In the genomic region with DNA sequence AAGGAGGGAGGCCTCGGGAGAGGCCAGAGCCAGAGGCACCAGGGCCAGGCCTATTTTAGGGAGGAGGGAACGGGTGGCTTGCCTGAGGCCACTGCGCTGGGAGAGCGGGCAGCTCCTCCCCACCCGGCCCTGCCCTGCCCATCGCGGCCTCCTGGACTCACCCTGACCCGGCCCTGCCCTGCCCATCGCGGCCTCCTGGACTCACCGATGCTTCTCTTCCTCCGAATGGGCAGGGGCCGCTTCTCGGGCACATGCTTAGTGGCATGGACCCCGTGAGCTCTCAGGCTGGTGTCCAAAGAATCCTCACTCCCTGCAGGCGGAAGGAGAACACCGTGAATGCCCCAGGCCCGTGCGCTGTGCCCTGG, we compare ENCODE assay signal across 1 cellular context.
TF ChIP-seq lines count a peak whose summit lies in the region.

No MANE protein-coding gene starts in this region.

TF ChIP-seq in WTC11, 78 proteins besides CTCF, POLR2A, EP300 and RAD21 (continued from another document):
- TF ChIP-seq ZNF532 (CRISPR knock-in tag; IDR thresholded peaks at IDR 0.05; ENCODE audit: borderline replicate concordance), result no peak
TF ChIP-seq in WTC11: peak in this region for 0.
